In genomic region chr2:220104871-220105351, GRCh38 we compare ENCODE assay signal across 9 cellular contexts.
DNase-seq lines count a peak whose midpoint lies in the region; ATAC-seq, FAIRE-seq and TF ChIP-seq lines count a peak whose summit lies in the region.
"Had no signal": no experiment of that assay in that cellular context is flagged by ENCODE, and none has a peak within 500 bp of the region (broad histone marks: within the 10 kb centered on the region; RNA-seq: fewer than 3 reads in every experiment).

No MANE protein-coding gene starts in this region.

- H4K20me1 ChIP-seq in OCI-LY3 (ENCODE audit: insufficient read depth, low read length): no peaks in the 10 kb centered on the region

- ATAC-seq in GM19351 (IDR thresholded peaks at IDR 0.05; ENCODE audit: unreplicated experiment): no peak
- ATAC-seq in HG03175 (IDR thresholded peaks at IDR 0.05; ENCODE audit: unreplicated experiment): no peak
- no peak for ATAC-seq in GM21825 (IDR thresholded peaks at IDR 0.05; ENCODE audit: unreplicated experiment)

- H3K27ac ChIP-seq in OCI-LY3 (ENCODE audit: low read length) (no peak overlapping the region), kidney (ENCODE audit: low read depth in 2 of 2, low read length in 2 of 2) (no peak overlapping the region)

- peak; percentile 69 for DNase-seq in GM04504 (ENCODE audit: low read depth)
- DNase-seq in fibroblast of pulmonary artery (ENCODE audit: low read depth): peak; percentile 87
- DNase-seq in retina: peak; percentile 57
- no peak for DNase-seq in kidney
- DNase-seq: activated B cell treated with CpG ODN at 0.5 μM for 24 hours had no signal

- no peak overlapping the region for H3K4me3 ChIP-seq in OCI-LY3 (ENCODE audit: low read length)
- no peak overlapping the region for H3K4me3 ChIP-seq in fibroblast of pulmonary artery (replicated peaks; ENCODE audit: low read depth, low read length)
- H3K4me3 ChIP-seq in kidney (ENCODE audit: low read length in 2 of 2): no peak overlapping the region

- H3K79me2 ChIP-seq in OCI-LY3 (ENCODE audit: low read length): no peaks in the 10 kb centered on the region

- H3K9ac ChIP-seq in OCI-LY3 (ENCODE audit: low read length) (no peak overlapping the region), kidney (ENCODE audit: low read length in 2 of 2) (no peak overlapping the region)

- H3K9me3 ChIP-seq in OCI-LY3 (ENCODE audit: insufficient read depth, low read length): no peaks in the 10 kb centered on the region
- no peaks in the 10 kb centered on the region for H3K9me3 ChIP-seq in kidney (ENCODE audit: control insufficient read depth in 1 of 2, low read length in 2 of 2)

- TF ChIP-seq CTCF in OCI-LY3 (IDR thresholded peaks at IDR 0.05; ENCODE audit: low read depth, low read length) (no peak), fibroblast of pulmonary artery (IDR thresholded peaks at IDR 0.05; ENCODE audit: low read length, missing control alignments) (peak; percentile 67), kidney (IDR thresholded peaks at IDR 0.05; ENCODE audit: borderline replicate concordance, extremely low read depth, insufficient read depth) (no peak)

- FAIRE-seq in kidney (lab: Jason Lieb, UNC): no peak

- intact Hi-C loops in kidney (cut with DNase I): no loop called here

- H3K4me1 ChIP-seq in OCI-LY3 (ENCODE audit: low read length) (peaks cover 8% of the 10 kb centered on the region), kidney (ENCODE audit: control insufficient read depth in 1 of 2, insufficient read depth in 1 of 2, low read depth in 1 of 2, low read length in 2 of 2) (peaks cover 2 to 6% of the 10 kb centered on the region in 2 donors)

- H3K4me2 ChIP-seq in OCI-LY3 (ENCODE audit: low read length): peak overlapping the region; percentile 18; the same call in 1 of the 2 replicates

- H2AFZ ChIP-seq in OCI-LY3 (ENCODE audit: low read depth, low read length): no peak overlapping the region

- H3K27me3 ChIP-seq in OCI-LY3 (ENCODE audit: low read depth, low read length): no peaks in the 10 kb centered on the region

- no peaks in the 10 kb centered on the region for H3K36me3 ChIP-seq in OCI-LY3 (replicated peaks; ENCODE audit: low read depth, low read length)
- H3K36me3 ChIP-seq in kidney (ENCODE audit: control insufficient read depth in 1 of 2, insufficient read depth in 2 of 2, low read length in 2 of 2): no peaks in the 10 kb centered on the region
